ENCODE assay signal across 1 cellular context in genomic region chr16:46689492-46690280, GRCh38.
TF ChIP-seq lines count a peak whose summit lies in the region.

Gene ORC6, plus strand, starts transcription at chr16:46689659. Its CDS starts 47 bp downstream, at chr16:46689706.

TF ChIP-seq in HepG2, 621 proteins besides CTCF, POLR2A, EP300 and RAD21 (continued from another document and continues in another):
- TF ChIP-seq ZBTB39 (CRISPR knock-in tag; IDR thresholded peaks at IDR 0.05), result no peak
- TF ChIP-seq ZNF597 (CRISPR knock-in tag; IDR thresholded peaks at IDR 0.05), result no peak
- TF ChIP-seq ZNF280B (CRISPR knock-in tag; IDR thresholded peaks at IDR 0.05; ENCODE audit: borderline replicate concordance), result no peak
- no peak for TF ChIP-seq HHEX (CRISPR knock-in tag; IDR thresholded peaks at IDR 0.05)
- 0 out of 2 replicates have a peak, but pooled peaks have one; percentile 9 for TF ChIP-seq ONECUT2 (CRISPR knock-in tag; IDR thresholded peaks at IDR 0.05)
- TF ChIP-seq ZNF3 (CRISPR knock-in tag; IDR thresholded peaks at IDR 0.05), result no peak
- peak; percentile 58 for TF ChIP-seq ZNF142 (CRISPR knock-in tag; IDR thresholded peaks at IDR 0.05)
- TF ChIP-seq SOX13 (IDR thresholded peaks at IDR 0.05), result no peak
- TF ChIP-seq SOX13 (CRISPR knock-in tag; conservative IDR thresholded peaks at IDR 0.05 in 1 of 2, IDR thresholded peaks at IDR 0.05 in 1 of 2), result no peak
- no peak for TF ChIP-seq FOXJ3 (CRISPR knock-in tag; IDR thresholded peaks at IDR 0.05; ENCODE audit: borderline replicate concordance)
- TF ChIP-seq KLF15 (CRISPR knock-in tag; IDR thresholded peaks at IDR 0.05; ENCODE audit: borderline replicate concordance), result no peak
- TF ChIP-seq HOMEZ (CRISPR knock-in tag; IDR thresholded peaks at IDR 0.05; ENCODE audit: low read depth), result peak; percentile 23; the same call in 1 of the 2 replicates
- TF ChIP-seq IRF2 (CRISPR knock-in tag; IDR thresholded peaks at IDR 0.05), result no peak
- TF ChIP-seq PAX8 (CRISPR knock-in tag; IDR thresholded peaks at IDR 0.05; ENCODE audit: borderline replicate concordance), result no peak; the same call in 1 of the 2 replicates
- TF ChIP-seq ARID3A (IDR thresholded peaks at IDR 0.05; ENCODE audit: low read depth, low read length), result no peak
- TF ChIP-seq REST (IDR thresholded peaks at IDR 0.05; ENCODE audit: borderline replicate concordance in 1 of 2, low read depth in 1 of 2, low read length in 2 of 2), result no peak; a peak in 1 of 4 replicates
- no peak for TF ChIP-seq ATAD3A (CRISPR knock-in tag; IDR thresholded peaks at IDR 0.05)
- no peak for TF ChIP-seq ZNF746 (CRISPR knock-in tag; IDR thresholded peaks at IDR 0.05)
- peak; percentile 34 for TF ChIP-seq CBX1 (IDR thresholded peaks at IDR 0.05; ENCODE audit: low read depth)
- no peak for TF ChIP-seq ATF2 (CRISPR knock-in tag; IDR thresholded peaks at IDR 0.05)
- no peak for TF ChIP-seq TBL1XR1 (IDR thresholded peaks at IDR 0.05; ENCODE audit: borderline replicate concordance, low read length, partially characterized antibody)
- TF ChIP-seq CENPX (CRISPR knock-in tag; IDR thresholded peaks at IDR 0.05), result no peak
- TF ChIP-seq ZBED4 (CRISPR knock-in tag; IDR thresholded peaks at IDR 0.05; ENCODE audit: borderline replicate concordance), result no peak; the same call in 1 of the 2 replicates
- no peak for TF ChIP-seq FOXM1 (CRISPR knock-in tag; IDR thresholded peaks at IDR 0.05)
- TF ChIP-seq ZNF121 (CRISPR knock-in tag; IDR thresholded peaks at IDR 0.05), result no peak
- peak; percentile 8; the same call in 1 of the 2 replicates for TF ChIP-seq RARG (CRISPR knock-in tag; IDR thresholded peaks at IDR 0.05; ENCODE audit: low read depth)
- TF ChIP-seq RBAK (CRISPR knock-in tag; IDR thresholded peaks at IDR 0.05), result peak; percentile 12; the same call in 1 of the 2 replicates
- no peak for TF ChIP-seq ETS1 (CRISPR knock-in tag; IDR thresholded peaks at IDR 0.05)
- peak; percentile 89 for TF ChIP-seq SP2 (CRISPR knock-in tag; IDR thresholded peaks at IDR 0.05)
